21 cellular contexts compared by ENCODE assay signal in genomic region chr15:42159381-42160015, GRCh38. TPM values are rescaled to one million over a fixed set of nuclear protein-coding genes. Genes with fewer than 3 reads are reported as not detected.
A peak's percentile ranks its signal among the peaks of the same experiment; 100 is the strongest.
DNase-seq lines count a peak whose midpoint lies in the region; ATAC-seq and TF ChIP-seq lines count a peak whose summit lies in the region.
"Had no signal": no experiment of that assay in that cellular context is flagged by ENCODE, and none has a peak within 500 bp of the region (broad histone marks: within the 10 kb centered on the region; RNA-seq: fewer than 3 reads in every experiment).

No MANE protein-coding gene starts in this region.

- H3K79me1 ChIP-seq in mesenchymal stem cell (replicated peaks; ENCODE audit: low read length, poor library complexity, severe bottlenecking), result no peaks in the 10 kb centered on the region

- DNase-seq in A172 (ENCODE audit: low spot score) (peak; percentile 33), NCI-H2081 treated with DMSO at 0.1 percent for 48 hours (lab: John Stamatoyannopoulos, UW) (peak; percentile 7), Right ventricle myocardium inferior (ENCODE audit: missing footprints) (peak; percentile 82), mesenchymal stem cell (no peak), NCI-H2227 (lab: John Stamatoyannopoulos, UW; ENCODE audit: unreplicated experiment) (no peak), DMS153 (lab: John Stamatoyannopoulos, UW) (no peak), KBM-7 (no peak), type B pancreatic cell (ENCODE audit: extremely low spot score, unreplicated experiment) (no peak)
- DNase-seq: activated CD4-positive, CD25-positive, alpha-beta regulatory T cell treated with anti-CD3 and anti-CD28 coated beads, Interleukin-2, amount 50 U/mL, for 72 hours; activated naive CD4-positive, alpha-beta T cell; CD4-positive, alpha-beta memory T cell; mammary epithelial cell; MM.1S; naive thymus-derived CD8-positive, alpha-beta T cell; NCI-H774; PC-3; stimulated activated CD4-positive, alpha-beta T cell treated with anti-CD3 and anti-CD28 coated beads, Interleukin-12 subunit alpha, Interleukin-12 subunit beta, amount 100 ng/mL, for 4 hours; stimulated activated naive B cell treated with anti-CD40 and anti-IgM and Interleukin-4, amounts not matched to agents 10 μg/mL and 1 μg/mL and 100 μg/mL, for 72 hours; T-helper 9 cell had no signal

- H3K4me3 Mint-ChIP-seq in type B pancreatic cell, result no peak overlapping the region
- H3K4me3 Mint-ChIP-seq: CD4-positive, alpha-beta memory T cell; naive thymus-derived CD8-positive, alpha-beta T cell; stimulated activated naive B cell treated with anti-CD40 and anti-IgM and Interleukin-4, amounts not matched to agents 10 μg/mL and 1 μg/mL and 100 μg/mL, for 72 hours had no signal

- H3K4me1 Mint-ChIP-seq in type B pancreatic cell (ENCODE audit: unreplicated experiment), result peaks cover 8% of the 10 kb centered on the region

- no peak overlapping the region for H2BK5ac ChIP-seq in mesenchymal stem cell (ENCODE audit: low read depth, low read length, poor library complexity, severe bottlenecking)

- H3K9me3 Mint-ChIP-seq in type B pancreatic cell, result no peaks in the 10 kb centered on the region
- H3K9me3 Mint-ChIP-seq: CD4-positive, alpha-beta memory T cell; naive thymus-derived CD8-positive, alpha-beta T cell; stimulated activated naive B cell treated with anti-CD40 and anti-IgM and Interleukin-4, amounts not matched to agents 10 μg/mL and 1 μg/mL and 100 μg/mL, for 72 hours had no signal

- H3K18ac ChIP-seq in mesenchymal stem cell (ENCODE audit: low read depth in 1 of 2, low read length in 2 of 2), result no peak overlapping the region

- H3K9ac ChIP-seq in mesenchymal stem cell (ENCODE audit: low read length), result no peak overlapping the region

- no peaks in the 10 kb centered on the region for H3K27me3 Mint-ChIP-seq in type B pancreatic cell
- H3K27me3 Mint-ChIP-seq: CD4-positive, alpha-beta memory T cell; naive thymus-derived CD8-positive, alpha-beta T cell; stimulated activated naive B cell treated with anti-CD40 and anti-IgM and Interleukin-4, amounts not matched to agents 10 μg/mL and 1 μg/mL and 100 μg/mL, for 72 hours had no signal

- ATAC-seq in Right ventricle myocardium inferior, result peak; percentile 83
- ATAC-seq: naive thymus-derived CD8-positive, alpha-beta T cell; PC-3 had no signal

- H3K4me1 ChIP-seq in mesenchymal stem cell (ENCODE audit: control insufficient read depth, insufficient read depth, low read depth, low read length), result peaks cover 32% of the 10 kb centered on the region

- no peak overlapping the region for H2AK5ac ChIP-seq in mesenchymal stem cell (ENCODE audit: low read length, severe bottlenecking)

- H3K36me3 Mint-ChIP-seq in type B pancreatic cell, result peaks cover 24% of the 10 kb centered on the region

- H3K4me2 ChIP-seq in mesenchymal stem cell (ENCODE audit: low read length, poor library complexity, severe bottlenecking), result no peak overlapping the region

- H2BK12ac ChIP-seq in mesenchymal stem cell (ENCODE audit: low read length in 2 of 2), result no peak overlapping the region

- no peak overlapping the region for H3K4me3 ChIP-seq in mesenchymal stem cell (ENCODE audit: insufficient read depth in 1 of 2, low read depth in 1 of 2, low read length in 2 of 2)
- H3K4me3 ChIP-seq: prostate gland had no signal

- no peak overlapping the region for H3K14ac ChIP-seq in mesenchymal stem cell (ENCODE audit: low read length in 2 of 2)

- WGBS in mesenchymal stem cell, result 95% methylated on average over 18 of the region's 18 CpGs

- no peak overlapping the region for H2AFZ ChIP-seq in mesenchymal stem cell (ENCODE audit: low read depth, low read length)

- H3K27ac Mint-ChIP-seq in type B pancreatic cell, result no peak overlapping the region
- H3K27ac Mint-ChIP-seq: stimulated activated naive B cell treated with anti-CD40 and anti-IgM and Interleukin-4, amounts not matched to agents 10 μg/mL and 1 μg/mL and 100 μg/mL, for 72 hours had no signal

- no peak overlapping the region for H4K8ac ChIP-seq in mesenchymal stem cell (ENCODE audit: low read length)

- intact Hi-C loops in Right ventricle myocardium inferior (cut with DNase I), result loop anchor here (10.0 kb wide), 1 partner anchor 265 kb away; no protein-coding TSS in a partner anchor

- H2BK120ac ChIP-seq in mesenchymal stem cell (ENCODE audit: low read depth, low read length), result no peak overlapping the region

- H3K27ac ChIP-seq in mesenchymal stem cell (ENCODE audit: low read length, poor library complexity, severe bottlenecking), result no peak overlapping the region
- H3K27ac ChIP-seq: prostate gland had no signal

- no peak overlapping the region for H3K4ac ChIP-seq in mesenchymal stem cell (ENCODE audit: low read depth in 1 of 2, low read length in 2 of 2)

- no peaks in the 10 kb centered on the region for H3K9me3 ChIP-seq in mesenchymal stem cell (ENCODE audit: control insufficient read depth, low read length)
- H3K9me3 ChIP-seq: prostate gland had no signal

- H2BK15ac ChIP-seq in mesenchymal stem cell (ENCODE audit: low read depth, poor library complexity, severe bottlenecking), result no peak overlapping the region

- peak overlapping the region; percentile 1 for H4K91ac ChIP-seq in mesenchymal stem cell (ENCODE audit: low read length)

- H3K36me3 ChIP-seq in mesenchymal stem cell (ENCODE audit: control insufficient read depth in 1 of 2, insufficient read depth in 2 of 2, low read depth in 1 of 2, low read length in 2 of 2), result peaks cover 50 to 59% of the 10 kb centered on the region in 2 experiments

- in situ Hi-C loops in KBM-7 (cut with MboI; ENCODE audit: low pct_unique_long_range_greater_than_20kb, low sequenced_read_pairs), result no loop called here

- H3K27me3 ChIP-seq in mesenchymal stem cell (ENCODE audit: control insufficient read depth in 1 of 2, insufficient read depth in 1 of 2, low read length in 2 of 2), result peaks cover 0 to 17% of the 10 kb centered on the region in 2 experiments

- H3K23ac ChIP-seq in mesenchymal stem cell (ENCODE audit: low read length in 2 of 2), result peak overlapping the region in 1 of 2 experiments; percentile 10

- no peak for TF ChIP-seq CTCF in type B pancreatic cell (conservative IDR thresholded peaks at IDR 0.05)

RNA-seq across cellular contexts. Expression of gene PLA2G4F, which starts 3.1 kb away (rescaled TPM):
- not detected in 2 replicates for total RNA-seq in A172 (2014; rRNA removed; shearing (Covaris generic))
- total RNA-seq in Right ventricle myocardium inferior (3.5 TPM), type B pancreatic cell (ENCODE audit: low replicate concordance) (1.1 and 3.2 TPM in 2 replicates)
- polyA plus RNA-seq in mesenchymal stem cell (2013, experiment 1 of 2), result not detected
- not detected for polyA plus RNA-seq in mesenchymal stem cell (2013, experiment 2 of 2)
- total RNA-seq: CD4-positive, alpha-beta memory T cell; Daoy; naive thymus-derived CD8-positive, alpha-beta T cell had no signal
- polyA plus RNA-seq: CD4-positive, alpha-beta memory T cell had no signal

RNA-seq across cellular contexts. Expression of gene VPS39, which starts 48.6 kb away (rescaled TPM):
- total RNA-seq in A172 (2014; rRNA removed; shearing (Covaris generic)), result 24.0 and 39.7 TPM in 2 replicates
- total RNA-seq in Right ventricle myocardium inferior (43.0 TPM), type B pancreatic cell (ENCODE audit: low replicate concordance) (63.6 and 76.8 TPM in 2 replicates)
- polyA plus RNA-seq in mesenchymal stem cell (2013, experiment 1 of 2), result 34.2 TPM
- 32.4 TPM for polyA plus RNA-seq in mesenchymal stem cell (2013, experiment 2 of 2)

Comparison
In these comparisons a context has a peak if more than half of its experiments do, and no peak if none do; other contexts are left out.
1. DNase-seq: peak in A172 (single experiment), NCI-H2081 treated with DMSO at 0.1 percent for 48 hours (single experiment) and Right ventricle myocardium inferior (single experiment); none in mesenchymal stem cell (single experiment), NCI-H2227 (single experiment), DMS153 (single experiment), KBM-7 (single experiment) and type B pancreatic cell (single experiment).